30 cellular contexts compared by ENCODE assay signal in the genomic region with DNA sequence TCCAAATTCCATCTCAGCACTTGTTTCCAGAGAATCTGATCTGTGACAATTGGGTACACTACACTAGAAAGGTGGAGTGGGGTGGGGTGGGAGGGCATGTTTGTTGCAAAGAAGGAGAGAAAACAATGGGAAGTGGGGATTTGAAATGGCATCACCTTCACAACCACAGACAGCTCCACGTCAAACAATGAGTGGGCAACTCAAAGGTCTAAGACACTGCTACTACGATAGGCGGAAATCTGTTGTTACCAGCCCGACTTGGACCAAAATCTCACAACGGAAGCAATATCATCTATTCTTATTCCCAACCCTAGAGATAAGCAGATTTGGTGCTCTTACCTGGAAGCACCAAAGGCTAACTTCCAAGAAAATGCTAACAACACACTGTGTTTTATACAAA. TPM values are rescaled to one million over a fixed set of nuclear protein-coding genes. Genes with fewer than 3 reads are reported as not detected.
DNase-seq lines count a peak whose midpoint lies in the region; ATAC-seq and TF ChIP-seq lines count a peak whose summit lies in the region.
"Had no signal": no experiment of that assay in that cellular context is flagged by ENCODE, and none has a peak within 500 bp of the region (broad histone marks: within the 10 kb centered on the region; RNA-seq: fewer than 3 reads in every experiment).

No MANE protein-coding gene starts in this region.

- H3K9me3 ChIP-seq in colonic mucosa, result no peaks in the 10 kb centered on the region
- H3K9me3 ChIP-seq: SJSA1, tibial artery had no signal

- POLR2A ChIA-PET in naive thymus-derived CD8-positive, alpha-beta T cell (lab: Charles Lee), result no interaction called here

- 0 out of 2 replicates have a peak overlapping the region, but pooled peaks have one; percentile 24 for H3K27ac ChIP-seq in HL-60 (replicated peaks)
- peak overlapping the region; percentile 50 for H3K27ac ChIP-seq in colonic mucosa
- H3K27ac ChIP-seq: C4-2B, RWPE1, SJSA1 had no signal

- H3K4me3 ChIP-seq in HL-60 (replicated peaks; ENCODE audit: insufficient read depth, low read length) (no peak overlapping the region), colonic mucosa (no peak overlapping the region)
- H3K4me3 ChIP-seq: SJSA1, smooth muscle cell, tibial artery had no signal

- peaks cover 0 to 16% (median 9%) of the 10 kb centered on the region in 5 donors for H3K27me3 Mint-ChIP-seq in naive thymus-derived CD8-positive, alpha-beta T cell

- peak; percentile 3 for ATAC-seq in HG02610 (IDR thresholded peaks at IDR 0.05; ENCODE audit: unreplicated experiment)
- no peak for ATAC-seq in GM21786 (IDR thresholded peaks at IDR 0.05; ENCODE audit: unreplicated experiment)
- ATAC-seq in esophagus mucosa, result no peak
- no peak for ATAC-seq in left cardiac atrium
- ATAC-seq in naive thymus-derived CD8-positive, alpha-beta T cell, result no peak
- ATAC-seq: activated CD8-positive, alpha-beta memory T cell treated with anti-CD3 and anti-CD28 coated beads, Interleukin-2, amount 10 ng/mL, durations not matched to agents 7 days and 5 days; effector memory CD8-positive, alpha-beta T cell; left lobe of liver; stimulated activated naive CD8-positive, alpha-beta T cell treated with anti-CD3 and anti-CD28 coated beads, Interleukin-15, amount 100 ng/mL, for 72 hours had no signal

- H3K27ac Mint-ChIP-seq in naive thymus-derived CD8-positive, alpha-beta T cell, result peak overlapping the region in 1 of 10 donors; percentile 6
- H3K27ac Mint-ChIP-seq: activated CD8-positive, alpha-beta memory T cell treated with anti-CD3 and anti-CD28 coated beads, Interleukin-2, amount 10 ng/mL, durations not matched to agents 7 days and 5 days; effector memory CD8-positive, alpha-beta T cell; stimulated activated naive CD8-positive, alpha-beta T cell treated with anti-CD3 and anti-CD28 coated beads, Interleukin-15, amount 100 ng/mL, for 72 hours had no signal

- H3K4me3 Mint-ChIP-seq in naive thymus-derived CD8-positive, alpha-beta T cell, result peak overlapping the region in 1 of 10 donors; percentile 12
- H3K4me3 Mint-ChIP-seq: activated CD8-positive, alpha-beta memory T cell treated with anti-CD3 and anti-CD28 coated beads, Interleukin-2, amount 10 ng/mL, durations not matched to agents 7 days and 5 days; effector memory CD8-positive, alpha-beta T cell; stimulated activated naive CD8-positive, alpha-beta T cell treated with anti-CD3 and anti-CD28 coated beads, Interleukin-15, amount 100 ng/mL, for 72 hours had no signal

- DNase-seq in HL-60 (ENCODE audit: low read depth in 1 of 2, low spot score in 1 of 2) (no peak), colonic mucosa (no peak), left cardiac atrium (no peak)
- DNase-seq in naive thymus-derived CD8-positive, alpha-beta T cell, result no peak
- DNase-seq: activated CD4-positive, CD25-positive, alpha-beta regulatory T cell; activated CD8-positive, alpha-beta memory T cell treated with anti-CD3 and anti-CD28 coated beads, Interleukin-2, amount 10 ng/mL, durations not matched to agents 7 days and 5 days; activated gamma-delta T cell treated with Interleukin-2 at 50 U/mL for 16 hours; activated T-cell treated with anti-CD3 and anti-CD28 coated beads, Interleukin-2, amount 50 U/mL, for 48 hours; central memory CD4-positive, alpha-beta T cell; COR-L47; effector memory CD8-positive, alpha-beta T cell; mesendoderm; NCI-H1092 treated with DMSO at 0.1 percent for 48 hours; NCI-H187; NCI-H510A treated with DMSO at 0.1 percent for 48 hours; posterior cingulate gyrus; right cardiac atrium; stimulated activated naive CD8-positive, alpha-beta T cell treated with anti-CD3 and anti-CD28 coated beads, Interleukin-15, amount 100 ng/mL, for 72 hours had no signal

- H3K36me3 ChIP-seq in colonic mucosa, result no peaks in the 10 kb centered on the region
- H3K36me3 ChIP-seq: SJSA1, tibial artery had no signal

- H3K4me1 Mint-ChIP-seq in naive thymus-derived CD8-positive, alpha-beta T cell, result peaks cover 0 to 18% (median 0%) of the 10 kb centered on the region in 4 donors
- H3K4me1 Mint-ChIP-seq: stimulated activated naive CD8-positive, alpha-beta T cell treated with anti-CD3 and anti-CD28 coated beads, Interleukin-15, amount 100 ng/mL, for 72 hours had no signal

- H3K9me3 Mint-ChIP-seq in naive thymus-derived CD8-positive, alpha-beta T cell, result peaks cover 0 to 5% (median 0%) of the 10 kb centered on the region in 9 donors
- H3K9me3 Mint-ChIP-seq: effector memory CD8-positive, alpha-beta T cell; stimulated activated naive CD8-positive, alpha-beta T cell treated with anti-CD3 and anti-CD28 coated beads, Interleukin-15, amount 100 ng/mL, for 72 hours had no signal

- TF ChIP-seq CTCF in HL-60 (IDR thresholded peaks at IDR 0.05; ENCODE audit: insufficient read depth, low read length), result no peak
- no peak for TF ChIP-seq CTCF in colonic mucosa (IDR thresholded peaks at IDR 0.05)

- H3K27me3 ChIP-seq in HL-60 (ENCODE audit: insufficient read depth, poor library complexity, severe bottlenecking) (no peaks in the 10 kb centered on the region), colonic mucosa (no peaks in the 10 kb centered on the region)
- H3K27me3 ChIP-seq: SJSA1, tibial artery had no signal

- no peak overlapping the region for H3K9ac ChIP-seq in colonic mucosa (ENCODE audit: low read depth in 2 of 2, low read length in 2 of 2)

- peaks cover 13% of the 10 kb centered on the region for H3K4me1 ChIP-seq in colonic mucosa
- H3K4me1 ChIP-seq: SJSA1 had no signal

- no peaks in the 10 kb centered on the region for H3K36me3 Mint-ChIP-seq in naive thymus-derived CD8-positive, alpha-beta T cell
- H3K36me3 Mint-ChIP-seq: activated CD8-positive, alpha-beta memory T cell treated with anti-CD3 and anti-CD28 coated beads, Interleukin-2, amount 10 ng/mL, durations not matched to agents 7 days and 5 days had no signal

- intact Hi-C loops in colonic mucosa (cut with DNase I), result no loop called here
- intact Hi-C loops in left cardiac atrium (cut with DNase I), result no loop called here

RNA-seq across cellular contexts. Expression of a gene that starts 3.3 kb away (rescaled TPM):
- total RNA-seq in colonic mucosa (not detected), esophagus mucosa (not detected), left cardiac atrium (under 1 TPM; 0.56 to 0.86 TPM)
- not detected for total RNA-seq in naive thymus-derived CD8-positive, alpha-beta T cell
- not detected for polyA plus RNA-seq in naive thymus-derived CD8-positive, alpha-beta T cell
- total RNA-seq: epithelial cell of proximal tubule, HT-29, left lobe of liver, SJSA1, smooth muscle cell had no signal
- polyA plus RNA-seq: smooth muscle cell had no signal

RNA-seq across cellular contexts. Expression of a gene that starts 6.4 kb away (rescaled TPM):
- 1 to 10 TPM; 3.7 to 8.6 TPM for total RNA-seq in colonic mucosa
- 0.56 TPM for total RNA-seq in esophagus mucosa
- total RNA-seq in left cardiac atrium, result 1 to 10 TPM; 1.5 to 9.1 TPM
- total RNA-seq in naive thymus-derived CD8-positive, alpha-beta T cell, result not detected
- polyA plus RNA-seq in naive thymus-derived CD8-positive, alpha-beta T cell, result not detected
- total RNA-seq: activated CD8-positive, alpha-beta memory T cell treated with anti-CD3 and anti-CD28 coated beads, Interleukin-2, amount 10 ng/mL, durations not matched to agents 7 days and 5 days; epithelial cell of proximal tubule; OCI-LY7 had no signal
